ENCODE assay signal across 18 cellular contexts in genomic region chr4:2451821-2452785, GRCh38. TPM values are rescaled to one million over a fixed set of nuclear protein-coding genes. Genes with fewer than 3 reads are reported as not detected.
"Had no signal": no experiment of that assay in that cellular context is flagged by ENCODE, and none has a peak within 500 bp of the region (broad histone marks: within the 10 kb centered on the region; RNA-seq: fewer than 3 reads in every experiment).

No MANE protein-coding gene starts in this region.

- DNase-seq: activated CD4-positive, alpha-beta T cell treated with anti-CD3 and anti-CD28 coated beads, Interleukin-2, amount 50 U/mL, for 48 hours; activated gamma-delta T cell; effector memory CD4-positive, alpha-beta T cell; esophagus squamous epithelium; stimulated activated naive CD4-positive, alpha-beta T cell; substantia nigra; tibial artery had no signal

- H3K27me3 ChIP-seq: breast epithelium, esophagus squamous epithelium, hepatocyte, neural progenitor cell, pancreas, vagina had no signal

- H3K9ac ChIP-seq: neural progenitor cell had no signal

- H3K27ac ChIP-seq: breast epithelium, esophagus squamous epithelium, hepatocyte, neural progenitor cell, pancreas, tibial artery, vagina had no signal

- H3K36me3 ChIP-seq: breast epithelium, esophagus squamous epithelium, neural progenitor cell, pancreas, tibial artery, vagina had no signal

- H3K4me1 ChIP-seq: breast epithelium, esophagus squamous epithelium, neural progenitor cell, pancreas, tibial artery, vagina had no signal

- H3K9me3 ChIP-seq: breast epithelium, esophagus squamous epithelium, pancreas, tibial artery, vagina had no signal

- ATAC-seq: left lobe of liver, pancreas had no signal

- H3K79me2 ChIP-seq: hepatocyte had no signal

- H2AFZ ChIP-seq: hepatocyte, neural progenitor cell had no signal

- H3K4me2 ChIP-seq: hepatocyte, neural progenitor cell had no signal

- H3K4me3 ChIP-seq: breast epithelium, esophagus squamous epithelium, hepatocyte, neural progenitor cell, pancreas, tibial artery, vagina had no signal

RNA-seq across cellular contexts. Expression of gene CFAP99, which starts 33.3 kb away (rescaled TPM):
- total RNA-seq: astrocyte, glomerular endothelial cell, hepatocyte, lung microvascular endothelial cell, mesothelial cell of epicardium, vagina had no signal
- polyA plus RNA-seq: hepatocyte, keratinocyte had no signal
